Comparison of ENCODE assay signal across 15 cellular contexts in genomic region chr7:130935564-130936157, GRCh38.
A peak's percentile ranks its signal among the peaks of the same experiment; 100 is the strongest.
DNase-seq lines count a peak whose midpoint lies in the region; ATAC-seq, FAIRE-seq and TF ChIP-seq lines count a peak whose summit lies in the region.
"Had no signal": no experiment of that assay in that cellular context is flagged by ENCODE, and none has a peak within 500 bp of the region (broad histone marks: within the 10 kb centered on the region; RNA-seq: fewer than 3 reads in every experiment).

No MANE protein-coding gene starts in this region.

- peak overlapping the region; percentile 54 to 70 (median 59) for H3K4me3 Mint-ChIP-seq in CD4-positive, CD25-positive, alpha-beta regulatory T cell
- no peak overlapping the region for H3K4me3 Mint-ChIP-seq in activated CD8-positive, alpha-beta T cell treated with anti-CD3 and anti-CD28 coated beads, Interleukin-2, amount 10 ng/mL, durations not matched to agents 7 days and 5 days
- H3K4me3 Mint-ChIP-seq in immature natural killer cell = no peak overlapping the region

- no peak overlapping the region for H3K4me3 ChIP-seq in A549
- H3K4me3 ChIP-seq in CD4-positive, CD25-positive, alpha-beta regulatory T cell (ENCODE audit: low read depth, low read length) = peak overlapping the region; percentile 95
- H3K4me3 ChIP-seq: mucosa of descending colon had no signal

- peaks cover 49% of the 10 kb centered on the region for H3K36me3 Mint-ChIP-seq in CD4-positive, CD25-positive, alpha-beta regulatory T cell
- peaks cover 61% of the 10 kb centered on the region for H3K36me3 Mint-ChIP-seq in activated CD8-positive, alpha-beta T cell treated with anti-CD3 and anti-CD28 coated beads, Interleukin-2, amount 10 ng/mL, durations not matched to agents 7 days and 5 days (ENCODE audit: low read depth)
- H3K36me3 Mint-ChIP-seq in immature natural killer cell = peaks cover 0 to 10% (median 7%) of the 10 kb centered on the region in 3 donors

- DNase-seq in A549 (ENCODE audit: low read depth in 1 of 2, low spot score in 1 of 2) (no peak), immature natural killer cell (no peak), iPS-NIHi11 (ENCODE audit: low spot score) (no peak), AG20443 (ENCODE audit: low spot score) (no peak)
- DNase-seq in CD4-positive, CD25-positive, alpha-beta regulatory T cell = no peak
- no peak for DNase-seq in activated CD8-positive, alpha-beta T cell treated with anti-CD3 and anti-CD28 coated beads, Interleukin-2, amount 10 ng/mL, durations not matched to agents 7 days and 5 days
- DNase-seq in stimulated activated CD4-positive, alpha-beta T cell treated with anti-CD3 and anti-CD28 coated beads, Interleukin-2, amount 100 ng/mL, for 48 hours = no peak
- DNase-seq: KG1; mucosa of descending colon; NCI-H1436 treated with DMSO at 0.1 percent for 48 hours; NCI-H345; stimulated activated CD4-positive, alpha-beta T cell treated with anti-CD3 and anti-CD28 coated beads, Interleukin-15, amount 100 ng/mL, for 24 hours had no signal

- peak overlapping the region in 2 of 3 donors; percentile 76 to 97 for H3K27ac Mint-ChIP-seq in CD4-positive, CD25-positive, alpha-beta regulatory T cell
- peak overlapping the region; percentile 53 for H3K27ac Mint-ChIP-seq in activated CD8-positive, alpha-beta T cell treated with anti-CD3 and anti-CD28 coated beads, Interleukin-2, amount 10 ng/mL, durations not matched to agents 7 days and 5 days
- H3K27ac Mint-ChIP-seq in immature natural killer cell = peak overlapping the region in 5 of 6 donors; percentile 7 to 54 (median 41)

- FAIRE-seq in A549 (lab: Jason Lieb, UNC) = no peak
- FAIRE-seq: keratinocyte had no signal

- H3K27me3 Mint-ChIP-seq in CD4-positive, CD25-positive, alpha-beta regulatory T cell = peaks cover 4% of the 10 kb centered on the region
- no peaks in the 10 kb centered on the region for H3K27me3 Mint-ChIP-seq in activated CD8-positive, alpha-beta T cell treated with anti-CD3 and anti-CD28 coated beads, Interleukin-2, amount 10 ng/mL, durations not matched to agents 7 days and 5 days (ENCODE audit: low read depth)
- H3K27me3 Mint-ChIP-seq in immature natural killer cell (ENCODE audit: low read depth in 3 of 3) = peaks cover 0 to 25% (median 15%) of the 10 kb centered on the region in 3 donors

- H3K4me2 ChIP-seq in A549 = no peak overlapping the region

- peaks cover 0 to 3% (median 0%) of the 10 kb centered on the region in 7 donors for H3K9me3 Mint-ChIP-seq in CD4-positive, CD25-positive, alpha-beta regulatory T cell
- no peaks in the 10 kb centered on the region for H3K9me3 Mint-ChIP-seq in activated CD8-positive, alpha-beta T cell treated with anti-CD3 and anti-CD28 coated beads, Interleukin-2, amount 10 ng/mL, durations not matched to agents 7 days and 5 days (ENCODE audit: insufficient read depth)
- no peaks in the 10 kb centered on the region for H3K9me3 Mint-ChIP-seq in immature natural killer cell

- peaks cover 79% of the 10 kb centered on the region for H3K4me1 ChIP-seq in A549
- peaks cover 91% of the 10 kb centered on the region for H3K4me1 ChIP-seq in CD4-positive, CD25-positive, alpha-beta regulatory T cell (ENCODE audit: control insufficient read depth, insufficient read depth, low read length, poor library complexity, severe bottlenecking)

- no peak for TF ChIP-seq RAD21 in A549 (conservative IDR thresholded peaks at IDR 0.05 in 1 of 2, IDR thresholded peaks at IDR 0.05 in 1 of 2)

- no peak for TF ChIP-seq CTCF in A549 (IDR thresholded peaks at IDR 0.05)

- CTCF ChIA-PET in A549 (lab: Yijun Ruan, JAX) = interaction anchor here (0.7 to 9.2 kb wide), 10 partner anchors 9 to 106 kb away, joined by 3 to 114 read pairs (median 3); no protein-coding TSS in a partner anchor
- CTCF ChIA-PET in activated CD8-positive, alpha-beta T cell treated with anti-CD3 and anti-CD28 coated beads, Interleukin-2, amount 10 ng/mL, durations not matched to agents 7 days and 5 days (lab: Charles Lee) = interaction anchor here (0.7 to 1.8 kb wide), 4 partner anchors 11 to 39 kb away, joined by 3 to 7 read pairs (median 5); no protein-coding TSS in a partner anchor

- no peaks in the 10 kb centered on the region for H3K27me3 ChIP-seq in CD4-positive, CD25-positive, alpha-beta regulatory T cell (ENCODE audit: control insufficient read depth, insufficient read depth, low read length)

- H3K9me3 ChIP-seq in A549 = no peaks in the 10 kb centered on the region
- H3K9me3 ChIP-seq in CD4-positive, CD25-positive, alpha-beta regulatory T cell (ENCODE audit: control insufficient read depth in 2 of 2, low read length in 2 of 2) = no peaks in the 10 kb centered on the region
- H3K9me3 ChIP-seq: mucosa of descending colon had no signal

- peak overlapping the region in 1 of 2 experiments; percentile 6; a peak in 3 of 6 replicates for H3K27ac ChIP-seq in A549
- H3K27ac ChIP-seq in CD4-positive, CD25-positive, alpha-beta regulatory T cell (ENCODE audit: insufficient read depth, low read length, poor library complexity, severe bottlenecking) = peak overlapping the region; percentile 97
- H3K27ac ChIP-seq: C4-2B had no signal

- TF ChIP-seq POLR2A in A549 (IDR thresholded peaks at IDR 0.05; ENCODE audit: low read length) = no peak

- 88% methylated on average over 11 of the region's 11 CpGs for WGBS in A549 (ENCODE audit: missing lambda C conversion rate)

- peaks cover 43 to 92% (median 83%) of the 10 kb centered on the region in 4 donors for H3K4me1 Mint-ChIP-seq in CD4-positive, CD25-positive, alpha-beta regulatory T cell
- peaks cover 57% of the 10 kb centered on the region for H3K4me1 Mint-ChIP-seq in activated CD8-positive, alpha-beta T cell treated with anti-CD3 and anti-CD28 coated beads, Interleukin-2, amount 10 ng/mL, durations not matched to agents 7 days and 5 days (ENCODE audit: low read depth)
- peaks cover 52 to 75% of the 10 kb centered on the region in 2 donors for H3K4me1 Mint-ChIP-seq in immature natural killer cell

- no peak for TF ChIP-seq EP300 in A549 (IDR thresholded peaks at IDR 0.05)

- ATAC-seq in A549 (no peak), HG02840 (IDR thresholded peaks at IDR 0.05; ENCODE audit: low FRiP score, unreplicated experiment) (no peak)
- no peak for ATAC-seq in CD4-positive, CD25-positive, alpha-beta regulatory T cell (ENCODE audit: low read depth in 2 of 2)
- ATAC-seq in activated CD8-positive, alpha-beta T cell treated with anti-CD3 and anti-CD28 coated beads, Interleukin-2, amount 10 ng/mL, durations not matched to agents 7 days and 5 days = no peak
- ATAC-seq: mucosa of descending colon had no signal

- peaks cover 55% of the 10 kb centered on the region for H3K36me3 ChIP-seq in CD4-positive, CD25-positive, alpha-beta regulatory T cell (ENCODE audit: control insufficient read depth, insufficient read depth, low read length)

- POLR2A ChIA-PET in A549 (lab: Yijun Ruan, JAX) = no interaction called here
- POLR2A ChIA-PET in activated CD8-positive, alpha-beta T cell treated with anti-CD3 and anti-CD28 coated beads, Interleukin-2, amount 10 ng/mL, durations not matched to agents 7 days and 5 days (lab: Charles Lee) = interaction anchor here (1.3 kb wide), 1 partner anchor 13 kb away, joined by 3 read pairs; no protein-coding TSS in a partner anchor

TF ChIP-seq in A549, 52 proteins besides CTCF, POLR2A, EP300 and RAD21:
- TF ChIP-seq POLR2AphosphoS2 (conservative IDR thresholded peaks at IDR 0.05; ENCODE audit: low read length) (peak; percentile 22), HOXB13 (CRISPR knock-in tag; IDR thresholded peaks at IDR 0.05; ENCODE audit: low read depth) (no peak)

Comparison
In these comparisons a context has a peak if more than half of its experiments do, and no peak if none do; other contexts are left out.
1. H3K4me3 Mint-ChIP-seq: peak in CD4-positive, CD25-positive, alpha-beta regulatory T cell (4 of 4); none in activated CD8-positive, alpha-beta T cell treated with anti-CD3 and anti-CD28 coated beads, Interleukin-2, amount 10 ng/mL, durations not matched to agents 7 days and 5 days (single experiment) and immature natural killer cell (0 of 5).
2. Peak in every context shown above with its lines, with median percentiles within 50 percentile points of each other: H3K27ac Mint-ChIP-seq.